ENCODE assay signal across 14 cellular contexts in the genomic region with DNA sequence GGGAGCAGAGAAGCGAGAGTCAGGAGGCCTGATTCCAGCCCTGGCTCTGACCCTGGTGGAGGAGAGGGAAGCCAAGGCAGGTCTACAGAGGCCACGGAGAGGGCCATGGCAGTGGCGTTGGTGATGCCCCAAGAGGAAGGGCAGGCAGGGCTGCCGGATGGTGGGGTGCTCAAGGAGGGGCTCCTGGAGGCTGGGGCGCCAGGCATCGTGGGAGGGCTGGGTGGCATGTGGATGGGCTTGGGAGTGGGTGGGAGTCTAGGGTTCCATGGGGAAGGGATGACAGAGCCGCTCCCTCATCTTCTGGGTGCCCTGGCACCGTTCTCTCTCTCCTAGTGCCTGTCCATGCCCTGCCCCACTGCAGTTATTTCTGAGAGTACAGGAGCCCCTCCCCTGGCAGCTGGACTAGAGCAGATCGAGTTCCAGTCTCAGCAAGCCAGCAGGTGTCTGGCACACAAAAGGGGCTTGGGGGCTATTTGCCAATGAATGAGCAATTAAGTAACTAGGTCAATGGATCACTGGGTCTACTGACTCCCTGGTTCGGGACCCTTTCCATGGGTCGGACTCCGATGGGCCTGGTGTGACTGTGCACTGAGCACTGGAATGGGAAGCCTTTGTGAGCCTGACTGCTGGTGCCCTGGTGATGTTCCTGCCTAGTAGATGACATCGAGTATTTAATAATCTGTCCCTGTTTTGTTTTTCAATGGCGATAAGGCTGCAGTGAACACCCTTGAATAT.
"Had no signal": no experiment of that assay in that cellular context is flagged by ENCODE, and none has a peak within 500 bp of the region (broad histone marks: within the 10 kb centered on the region; RNA-seq: fewer than 3 reads in every experiment).

No MANE protein-coding gene starts in this region.

- ATAC-seq: foreskin keratinocyte; left colon; left ventricle myocardium superior; naive thymus-derived CD8-positive, alpha-beta T cell had no signal

- H3K27ac ChIP-seq: colonic mucosa, foreskin keratinocyte, neutrophil, uterus had no signal

- DNase-seq: colonic mucosa; dermis blood vessel endothelial cell; foreskin keratinocyte; left colon; left ventricle myocardium superior; mesenchymal stem cell; naive thymus-derived CD8-positive, alpha-beta T cell; posterior cingulate gyrus; stimulated activated CD4-positive, alpha-beta T cell treated with anti-CD3 and anti-CD28 coated beads, Interleukin-2, amount 100 ng/mL, for 48 hours; stimulated activated naive CD4-positive, alpha-beta T cell treated with Interleukin-2 at 50 U/mL for 16 hours; uterus had no signal

- H3K4me2 ChIP-seq: smooth muscle cell had no signal

- H3K4me3 ChIP-seq: colonic mucosa, lung, smooth muscle cell, uterus had no signal

- H3K4me1 ChIP-seq: colonic mucosa, foreskin keratinocyte, uterus had no signal

- H3K36me3 ChIP-seq: colonic mucosa, neutrophil, uterus had no signal

- H3K27me3 ChIP-seq: colonic mucosa, foreskin keratinocyte, neutrophil, uterus had no signal

- H3K9me3 ChIP-seq: colonic mucosa, neutrophil had no signal
